ENCODE assay signal across 31 cellular contexts in the genomic region with DNA sequence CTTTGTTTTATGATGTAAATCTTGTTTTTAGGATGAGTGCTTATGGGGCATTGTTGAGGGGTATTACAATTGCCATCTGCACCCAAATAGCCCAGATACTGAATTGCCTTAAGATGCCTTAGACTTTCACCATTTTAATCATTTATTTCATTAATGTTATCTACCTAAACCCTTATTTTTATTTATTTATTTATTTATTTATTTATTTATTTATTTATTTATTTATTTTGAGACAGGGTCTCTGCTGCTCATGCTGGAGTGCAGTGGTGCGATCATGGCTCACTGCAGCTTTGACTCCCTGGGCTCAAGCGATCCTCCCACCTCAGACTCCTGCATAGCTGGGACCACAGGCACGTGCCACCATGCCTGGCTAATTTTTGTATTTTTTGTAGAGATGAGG.
"Had no signal": no experiment of that assay in that cellular context is flagged by ENCODE, and none has a peak within 500 bp of the region (broad histone marks: within the 10 kb centered on the region; RNA-seq: fewer than 3 reads in every experiment).

No MANE protein-coding gene starts in this region.

- H3K27me3 ChIP-seq: adrenal gland, breast epithelium, cardiac muscle cell, colonic mucosa, esophagus squamous epithelium had no signal

- H3K27ac ChIP-seq: adrenal gland, cardiac muscle cell, colonic mucosa, esophagus squamous epithelium, WERI-Rb-1 had no signal

- H3K4me3 ChIP-seq: adrenal gland, breast epithelium, cardiac muscle cell, colonic mucosa, esophagus squamous epithelium had no signal

- H3K9me3 ChIP-seq: adrenal gland, colonic mucosa, esophagus squamous epithelium had no signal

- ATAC-seq: activated CD4-positive, alpha-beta T cell treated with anti-CD3 and anti-CD28 coated beads for 36 hours; activated CD8-positive, alpha-beta memory T cell treated with anti-CD3 and anti-CD28 coated beads, Interleukin-2, amount 10 ng/mL, durations not matched to agents 7 days and 5 days; activated CD8-positive, alpha-beta T cell treated with anti-CD3 and anti-CD28 coated beads, Interleukin-2, amount 10 ng/mL, durations not matched to agents 7 days and 5 days; activated naive CD8-positive, alpha-beta T cell treated with anti-CD3 and anti-CD28 coated beads, Interleukin-2, amount 50 U/mL, for 24 hours; T-helper 17 cell had no signal

- H3K4me1 ChIP-seq: adrenal gland, breast epithelium, colonic mucosa, esophagus squamous epithelium had no signal

- H3K36me3 ChIP-seq: adrenal gland, breast epithelium, cardiac muscle cell, colonic mucosa, esophagus squamous epithelium, WERI-Rb-1 had no signal

- DNase-seq: activated CD4-positive, alpha-beta memory T cell treated with anti-CD3 and anti-CD28 coated beads for 36 hours; activated CD4-positive, alpha-beta T cell treated with anti-CD3 and anti-CD28 coated beads for 36 hours; activated CD4-positive, alpha-beta T cell treated with anti-CD3 and anti-CD28 coated beads, Interleukin-2, amount 10 ng/mL, durations not matched to agents 24 days and 14 days; activated CD4-positive, CD25-positive, alpha-beta regulatory T cell; activated CD4-positive, CD25-positive, alpha-beta regulatory T cell treated with anti-CD3 and anti-CD28 coated beads, Interleukin-2, amount 50 U/mL, for 72 hours; activated CD8-positive, alpha-beta memory T cell treated with anti-CD3 and anti-CD28 coated beads, Interleukin-2, amount 10 ng/mL, durations not matched to agents 7 days and 5 days; activated CD8-positive, alpha-beta memory T cell treated with anti-CD3 and anti-CD28 coated beads, Interleukin-2, amount 50 U/mL, for 4 hours; activated CD8-positive, alpha-beta T cell treated with anti-CD3 and anti-CD28 coated beads, Interleukin-2, amount 10 ng/mL, durations not matched to agents 7 days and 5 days; activated effector memory CD4-positive, alpha-beta T cell treated with anti-CD3 and anti-CD28 coated beads, Interleukin-2, amount 50 U/mL, for 16 hours; activated naive CD4-positive, alpha-beta T cell treated with anti-CD3 and anti-CD28 coated beads for 36 hours; activated naive CD8-positive, alpha-beta T cell treated with anti-CD3 and anti-CD28 coated beads for 36 hours; activated naive CD8-positive, alpha-beta T cell treated with anti-CD3 and anti-CD28 coated beads, Interleukin-2, amount 50 U/mL, for 24 hours; activated T-cell treated with anti-CD3 and anti-CD28 coated beads, Interleukin-2, amount 50 U/mL, for 1 hour; activated T-cell treated with anti-CD3 and anti-CD28 coated beads, Interleukin-2, amount 50 U/mL, for 48 hours; adrenal gland; amygdala; aorta; central memory CD4-positive, alpha-beta T cell; cerebellar nuclear complex; colonic mucosa; effector memory CD4-positive, alpha-beta T cell; erythroblast; esophagus squamous epithelium; foreskin melanocyte; head of caudate nucleus; hippocampal formation; T-helper 17 cell; T1000; WERI-Rb-1 had no signal
